Comparison of ENCODE assay signal across 20 cellular contexts in the genomic region with DNA sequence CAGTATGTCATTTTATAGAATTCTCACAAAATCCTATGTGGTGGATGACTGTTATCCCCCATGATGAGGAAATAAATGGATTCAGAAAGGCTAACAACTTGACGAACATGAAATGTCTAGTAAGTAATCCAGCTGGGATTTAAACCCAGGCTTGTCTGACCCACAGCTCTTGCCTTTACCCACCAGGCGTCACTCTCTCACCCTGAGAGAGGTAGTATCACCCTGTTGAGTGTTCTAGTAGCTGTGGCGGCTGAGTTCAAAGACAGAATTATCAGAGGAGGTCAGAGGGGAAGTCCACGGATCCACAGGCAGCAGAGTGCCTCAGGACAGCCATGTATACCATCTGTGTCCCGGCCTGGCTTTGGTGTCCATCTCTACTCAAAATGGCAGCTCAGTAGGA.
"Had no signal": no experiment of that assay in that cellular context is flagged by ENCODE, and none has a peak within 500 bp of the region (broad histone marks: within the 10 kb centered on the region; RNA-seq: fewer than 3 reads in every experiment).

No MANE protein-coding gene starts in this region.

- H3K4me3 ChIP-seq: dorsolateral prefrontal cortex, lung, pancreas, smooth muscle cell, stomach had no signal

- FAIRE-seq: colon, keratinocyte, pancreas had no signal

- H3K9me3 ChIP-seq: pancreas, stomach had no signal

- H3K4me1 ChIP-seq: pancreas, stomach had no signal

- ATAC-seq: activated CD8-positive, alpha-beta T cell treated with anti-CD3 and anti-CD28 coated beads, Interleukin-2, amount 10 ng/mL, durations not matched to agents 7 days and 5 days; activated naive CD8-positive, alpha-beta T cell treated with anti-CD3 and anti-CD28 coated beads, Interleukin-2, amount 50 U/mL, for 24 hours; natural killer cell; pancreas; sciatic nerve had no signal

- DNase-seq: activated CD4-positive, alpha-beta T cell treated with anti-CD3 and anti-CD28 coated beads, Interleukin-2, amount 10 ng/mL, durations not matched to agents 24 days and 14 days; activated CD8-positive, alpha-beta T cell treated with anti-CD3 and anti-CD28 coated beads, Interleukin-2, amount 10 ng/mL, durations not matched to agents 7 days and 5 days; activated effector memory CD4-positive, alpha-beta T cell treated with Interleukin-2 at 50 U/mL for 16 hours; activated naive CD4-positive, alpha-beta T cell treated with anti-CD3 and anti-CD28 coated beads, Interleukin-2, amount 10 ng/mL, durations not matched to agents 7 days and 5 days; activated naive CD8-positive, alpha-beta T cell treated with anti-CD3 and anti-CD28 coated beads, Interleukin-2, amount 50 U/mL, for 24 hours; activated T-cell treated with anti-CD3 and anti-CD28 coated beads, Interleukin-2, amount 50 U/mL, for 48 hours; anterior cingulate cortex; central memory CD4-positive, alpha-beta T cell; dorsolateral prefrontal cortex; foreskin melanocyte; natural killer cell; pancreas; stimulated activated CD4-positive, alpha-beta T cell treated with anti-CD3 and anti-CD28 coated beads, Interleukin-4, amount 100 ng/mL, for 1 hour; stomach; trophoblast cell had no signal

- H3K27me3 ChIP-seq: dorsolateral prefrontal cortex, pancreas, stomach had no signal

- H3K4me2 ChIP-seq: smooth muscle cell had no signal

- H3K27ac ChIP-seq: dorsolateral prefrontal cortex, pancreas, stomach had no signal

- H3K36me3 ChIP-seq: pancreas had no signal
